8 cellular contexts compared by ENCODE assay signal in the genomic region with DNA sequence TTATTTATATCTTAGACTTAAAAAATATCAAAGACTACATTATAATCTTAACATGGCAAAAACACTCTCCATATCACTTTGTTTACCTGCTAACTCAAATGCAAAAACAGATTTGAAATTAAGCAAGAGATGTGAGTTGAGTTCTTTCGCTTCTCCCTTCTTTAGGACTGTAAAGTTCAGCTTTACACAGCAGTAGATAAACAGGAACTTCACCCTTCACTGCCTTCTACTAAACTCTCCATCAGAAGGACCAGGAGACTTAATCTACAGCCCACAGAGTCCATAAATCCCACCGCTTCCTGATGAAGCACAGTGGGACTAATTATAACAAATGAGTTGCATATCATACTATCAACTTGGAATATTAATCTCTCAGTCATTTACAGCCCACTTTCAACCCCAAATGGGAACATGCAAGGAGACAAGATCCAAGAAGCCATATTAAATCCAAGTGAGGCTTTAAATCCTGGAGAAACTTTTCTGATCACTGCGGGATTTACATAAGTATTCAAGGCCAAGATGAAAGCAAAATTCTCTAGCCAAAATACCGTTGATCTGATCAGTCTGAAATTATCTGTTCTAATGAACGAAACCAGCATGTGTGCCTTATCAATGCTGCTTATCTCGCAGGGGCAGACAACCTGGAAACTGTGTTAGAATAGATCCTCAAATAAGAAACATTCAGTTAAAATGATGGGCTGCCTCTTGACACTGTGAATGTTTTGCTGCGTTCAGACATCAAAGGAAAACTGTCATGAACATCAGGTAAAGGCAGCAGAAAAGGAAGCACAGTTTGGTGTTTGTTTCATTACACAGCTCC. TPM values are rescaled to one million over a fixed set of nuclear protein-coding genes. Genes with fewer than 3 reads are reported as not detected.
DNase-seq lines count a peak whose midpoint lies in the region; ATAC-seq lines count a peak whose summit lies in the region.

No MANE protein-coding gene starts in this region.

- peak overlapping the region; percentile 89 for H3K4me3 ChIP-seq in adipocyte (ENCODE audit: low read length)

- no peaks in the 10 kb centered on the region for H3K9me3 Mint-ChIP-seq in IgD-negative memory B cell

- H3K36me3 ChIP-seq in adipocyte (ENCODE audit: control insufficient read depth, insufficient read depth, low read length, severe bottlenecking): no peaks in the 10 kb centered on the region

- peaks cover 35% of the 10 kb centered on the region for H3K4me1 ChIP-seq in adipocyte (ENCODE audit: control insufficient read depth, insufficient read depth, low read length)

- no peaks in the 10 kb centered on the region for H3K27me3 ChIP-seq in adipocyte (replicated peaks; ENCODE audit: control insufficient read depth, insufficient read depth, low read length)

- H3K9ac ChIP-seq in adipocyte (ENCODE audit: low read length): peak overlapping the region; percentile 80

- peaks cover 6% of the 10 kb centered on the region for H3K36me3 Mint-ChIP-seq in IgD-negative memory B cell

- ATAC-seq in esophagus mucosa (no peak), HG02938 (IDR thresholded peaks at IDR 0.05; ENCODE audit: unreplicated experiment) (no peak)

- peaks cover 1% of the 10 kb centered on the region for H3K27me3 Mint-ChIP-seq in IgD-negative memory B cell

- in situ Hi-C loops in G401 (cut with HindIII; ENCODE audit: low sequenced_read_pairs): no loop called here

- DNase-seq in G401 (ENCODE audit: low spot score) (peak; percentile 32), adipocyte (ENCODE audit: low read depth) (peak; percentile 30), kidney tubule cell (ENCODE audit: low spot score) (peak; percentile 12), superior temporal gyrus (ENCODE audit: extremely low spot score) (peak; percentile 46)
- no peak for DNase-seq in activated effector memory CD4-positive, alpha-beta T cell treated with Interleukin-2 at 50 U/mL for 16 hours

- peaks cover 36 to 39% (median 37%) of the 10 kb centered on the region in 3 donors for H3K4me1 Mint-ChIP-seq in IgD-negative memory B cell

- H3K9me3 ChIP-seq in adipocyte (ENCODE audit: control insufficient read depth, low read length): no peaks in the 10 kb centered on the region

- peak overlapping the region; percentile 91 to 99 (median 96) for H3K27ac Mint-ChIP-seq in IgD-negative memory B cell

- peak overlapping the region; percentile 96 to 99 (median 98) for H3K4me3 Mint-ChIP-seq in IgD-negative memory B cell

RNA-seq across cellular contexts. Expression of gene AMFR, which starts 1.6 kb away (rescaled TPM):
- 77.0 and 94.4 TPM in 2 replicates for total RNA-seq in G401 (2014; rRNA removed; shearing (Covaris generic))
- 58.7 TPM for polyA plus RNA-seq in IgD-negative memory B cell
- 74.2 TPM for total RNA-seq in esophagus mucosa

RNA-seq across cellular contexts. Expression of gene NUDT21, which starts 27.3 kb away (rescaled TPM):
- total RNA-seq in G401 (2014; rRNA removed; shearing (Covaris generic)): 106 and 165 TPM in 2 replicates
- polyA plus RNA-seq in IgD-negative memory B cell: 57.2 TPM
- 99.3 TPM for total RNA-seq in esophagus mucosa

RNA-seq across cellular contexts. Expression of gene OGFOD1, which starts 27.6 kb away (rescaled TPM):
- total RNA-seq in G401 (2014; rRNA removed; shearing (Covaris generic)): 69.8 and 82.3 TPM in 2 replicates
- polyA plus RNA-seq in IgD-negative memory B cell: 65.8 TPM
- total RNA-seq in esophagus mucosa: 39.0 TPM
